In genomic region chr1:51341876-51342496, GRCh38 we compare ENCODE assay signal across 9 cellular contexts. TPM values are rescaled to one million over a fixed set of nuclear protein-coding genes. Genes with fewer than 3 reads are reported as not detected.
DNase-seq lines count a peak whose midpoint lies in the region; ATAC-seq, FAIRE-seq and TF ChIP-seq lines count a peak whose summit lies in the region.
"Had no signal": no experiment of that assay in that cellular context is flagged by ENCODE, and none has a peak within 500 bp of the region (broad histone marks: within the 10 kb centered on the region; RNA-seq: fewer than 3 reads in every experiment).

No MANE protein-coding gene starts in this region.

- no peak overlapping the region for H3K4me3 ChIP-seq in endodermal cell (ENCODE audit: low read length)

- H3K9ac ChIP-seq in endodermal cell (ENCODE audit: extremely low read depth, low read length, poor library complexity, severe bottlenecking), result no peak overlapping the region

- H3K9me3 Mint-ChIP-seq in endodermal cell, result no peaks in the 10 kb centered on the region
- H3K9me3 Mint-ChIP-seq in Calu3 (ENCODE audit: low read depth, unreplicated experiment), result no peaks in the 10 kb centered on the region

- H3K27ac Mint-ChIP-seq in endodermal cell (peak overlapping the region; percentile 52), Calu3 (ENCODE audit: unreplicated experiment) (no peak overlapping the region)

- CTCF ChIA-PET in Calu3 (lab: Charles Lee), result no interaction called here

- ATAC-seq in GM21529 (IDR thresholded peaks at IDR 0.05; ENCODE audit: unreplicated experiment) (peak; percentile 73), HG03558 (IDR thresholded peaks at IDR 0.05; ENCODE audit: extremely low read depth, unreplicated experiment) (peak; percentile 52), HG03045 (IDR thresholded peaks at IDR 0.05; ENCODE audit: unreplicated experiment) (no peak), GM19397 (IDR thresholded peaks at IDR 0.05; ENCODE audit: unreplicated experiment) (no peak)

- peaks cover 4% of the 10 kb centered on the region for H3K4me1 ChIP-seq in endodermal cell (ENCODE audit: control insufficient read depth, insufficient read depth, low read length)

- no peaks in the 10 kb centered on the region for H3K9me3 ChIP-seq in endodermal cell (ENCODE audit: control insufficient read depth, low read length)

- peaks cover 29% of the 10 kb centered on the region for H3K27me3 ChIP-seq in endodermal cell (ENCODE audit: control insufficient read depth, insufficient read depth, low read length, poor library complexity, severe bottlenecking)

- H3K27me3 Mint-ChIP-seq in endodermal cell (ENCODE audit: insufficient read depth) (peaks cover 22% of the 10 kb centered on the region), Calu3 (ENCODE audit: unreplicated experiment) (no peaks in the 10 kb centered on the region)

- WGBS in endodermal cell (ENCODE audit: insufficient coverage in 1 of 2, insufficient read length in 1 of 2), 2 experiments, result 90 to 93% methylated on average over 2 to 4 of the region's 4 CpGs

- peak; percentile 72 for FAIRE-seq in GM18507 (lab: Jason Lieb, UNC)

- H3K4me1 Mint-ChIP-seq in endodermal cell (peaks cover 26% of the 10 kb centered on the region), Calu3 (ENCODE audit: low read depth, unreplicated experiment) (peaks cover 19% of the 10 kb centered on the region)

- H3K4me3 Mint-ChIP-seq in endodermal cell, result no peak overlapping the region
- no peak overlapping the region for H3K4me3 Mint-ChIP-seq in Calu3 (ENCODE audit: low read depth, unreplicated experiment)

- H3K36me3 ChIP-seq in endodermal cell (ENCODE audit: control insufficient read depth, insufficient read depth, low read length), result no peaks in the 10 kb centered on the region

- no TSS peak for BruUV-seq in Calu3 (replicated peaks; lab: Mats Ljungman, UMichigan)

- H3K36me3 Mint-ChIP-seq in endodermal cell (ENCODE audit: low read depth), result no peaks in the 10 kb centered on the region
- H3K36me3 Mint-ChIP-seq in Calu3 (ENCODE audit: insufficient read depth, unreplicated experiment), result peaks cover 13% of the 10 kb centered on the region

- DNase-seq in GM18507 (ENCODE audit: extremely low spot score, insufficient read length, low read depth) (no peak), endodermal cell (no peak), hypothalamus (lab: John Stamatoyannopoulos, UW) (no peak), Calu3 (no peak)
- DNase-seq: activated CD4-positive, alpha-beta T cell treated with anti-CD3 and anti-CD28 coated beads for 48 hours had no signal

- TF ChIP-seq CTCF in endodermal cell (conservative IDR thresholded peaks at IDR 0.05), result peak; percentile 30
- no peak for TF ChIP-seq CTCF in Calu3 (IDR thresholded peaks at IDR 0.05; ENCODE audit: unreplicated experiment)

- intact Hi-C loops in Calu3 (cut with micrococcal nuclease; ENCODE audit: unreplicated experiment), result no loop called here

- no peak overlapping the region for H3K27ac ChIP-seq in endodermal cell (ENCODE audit: low read depth, low read length)

RNA-seq across cellular contexts. Expression of gene TTC39A, which starts 11.6 kb away (rescaled TPM):
- 10 to 100 TPM; 12.8 to 20.7 TPM for total RNA-seq in endodermal cell
- 2.1 TPM for polyA plus RNA-seq in endodermal cell (2013, experiment 1 of 2)
- polyA plus RNA-seq in endodermal cell (2013, experiment 2 of 2), result 4.3 TPM
- 18.8 and 19.1 TPM in 2 replicates for total RNA-seq in Calu3 (2022)

Comparison
In these comparisons a context has a peak if more than half of its experiments do, and no peak if none do; other contexts are left out.
1. ATAC-seq: peak in GM21529 (single experiment) and HG03558 (single experiment); none in HG03045 (single experiment) and GM19397 (single experiment).